Comparison of ENCODE assay signal across 8 cellular contexts in the genomic region with DNA sequence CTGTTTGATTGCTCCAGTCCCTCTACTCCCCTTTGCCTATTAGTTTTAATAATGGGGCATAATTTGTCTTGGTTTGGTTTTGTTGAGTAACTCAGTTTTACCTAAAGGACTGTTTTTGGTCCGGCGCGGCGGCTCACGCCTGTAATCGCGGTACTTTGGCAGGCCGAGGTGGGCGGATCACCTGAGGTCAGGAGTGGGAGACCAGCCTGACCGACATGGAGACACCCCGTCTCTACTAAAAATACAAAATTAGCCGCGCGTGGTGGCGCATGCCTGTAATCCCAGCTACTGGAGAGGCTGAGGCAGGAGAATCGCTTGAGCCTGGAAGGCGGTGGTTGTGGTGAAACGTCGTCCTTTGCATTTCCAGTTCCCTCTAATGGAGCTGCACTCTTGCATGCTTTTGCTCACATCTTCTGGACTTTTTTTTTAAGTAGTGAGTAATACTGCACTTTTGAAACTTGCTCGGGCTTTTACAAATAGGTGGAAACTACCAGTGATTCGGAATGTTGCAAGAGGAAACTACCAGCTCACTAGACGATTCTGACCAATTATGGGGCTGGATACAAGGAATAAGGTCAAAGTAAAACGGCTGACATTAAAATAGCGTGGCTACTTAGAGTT. TPM values are rescaled to one million over a fixed set of nuclear protein-coding genes. Genes with fewer than 3 reads are reported as not detected.
DNase-seq lines count a peak whose midpoint lies in the region; ATAC-seq lines count a peak whose summit lies in the region.

No MANE protein-coding gene starts in this region.

- H3K9me3 ChIP-seq in iPS-18a (ENCODE audit: control insufficient read depth, low read depth, low read length): no peaks in the 10 kb centered on the region

- no peaks in the 10 kb centered on the region for H3K27me3 ChIP-seq in iPS-18a (ENCODE audit: control insufficient read depth, insufficient read depth, low read length)

- peak overlapping the region; percentile 38 for H3K4me3 ChIP-seq in iPS-18a (ENCODE audit: low read length)

- H3K4me1 ChIP-seq in iPS-18a (ENCODE audit: control insufficient read depth, low read depth, low read length): peaks cover 10% of the 10 kb centered on the region

- no peak overlapping the region for H3K27ac ChIP-seq in iPS-18a (ENCODE audit: low read length)

- ATAC-seq in GM18508 (IDR thresholded peaks at IDR 0.05; ENCODE audit: insufficient read depth, unreplicated experiment) (peak; percentile 21), HG02588 (IDR thresholded peaks at IDR 0.05; ENCODE audit: unreplicated experiment) (peak; percentile 10)

- H3K9me3 Mint-ChIP-seq in activated naive CD8-positive, alpha-beta T cell treated with anti-CD3 and anti-CD28 coated beads for 36 hours: no peaks in the 10 kb centered on the region

- peaks cover 42% of the 10 kb centered on the region for H3K36me3 ChIP-seq in iPS-18a (ENCODE audit: control insufficient read depth, low read depth, low read length)

- no peaks in the 10 kb centered on the region for H3K27me3 Mint-ChIP-seq in activated naive CD8-positive, alpha-beta T cell treated with anti-CD3 and anti-CD28 coated beads for 36 hours

- peaks cover 31% of the 10 kb centered on the region for H3K4me1 Mint-ChIP-seq in activated naive CD8-positive, alpha-beta T cell treated with anti-CD3 and anti-CD28 coated beads for 36 hours

- H3K36me3 Mint-ChIP-seq in activated naive CD8-positive, alpha-beta T cell treated with anti-CD3 and anti-CD28 coated beads for 36 hours: peaks cover 19% of the 10 kb centered on the region

- H3K27ac Mint-ChIP-seq in activated naive CD8-positive, alpha-beta T cell treated with anti-CD3 and anti-CD28 coated beads for 36 hours: peak overlapping the region; percentile 90

- peak overlapping the region; percentile 72 for H3K4me3 Mint-ChIP-seq in activated naive CD8-positive, alpha-beta T cell treated with anti-CD3 and anti-CD28 coated beads for 36 hours

- peak; percentile 93 for DNase-seq in MV-4-11 (lab: John Stamatoyannopoulos, UW)
- DNase-seq in activated naive CD8-positive, alpha-beta T cell treated with anti-CD3 and anti-CD28 coated beads for 36 hours: peak; percentile 28
- peak; percentile 28 for DNase-seq in stimulated activated CD4-positive, alpha-beta T cell treated with anti-CD3 and anti-CD28 coated beads, Interleukin-1b, Interleukin-23, amount 100 ng/mL, for 48 hours
- DNase-seq in NCI-H2029 (lab: John Stamatoyannopoulos, UW): no peak
- no peak for DNase-seq in GM19240 (ENCODE audit: insufficient read length, low spot score)

- no peak overlapping the region for H3K9ac ChIP-seq in iPS-18a (ENCODE audit: low read length)

RNA-seq across cellular contexts. Expression of a gene that starts 0.7 kb away (rescaled TPM):
- 10 to 100 TPM; 24.1 to 24.2 TPM for total RNA-seq in activated naive CD8-positive, alpha-beta T cell treated with anti-CD3 and anti-CD28 coated beads for 36 hours

RNA-seq across cellular contexts. Expression of a gene that starts 33.1 kb away (rescaled TPM):
- 100 to 1,000 TPM; 535 to 571 TPM for total RNA-seq in activated naive CD8-positive, alpha-beta T cell treated with anti-CD3 and anti-CD28 coated beads for 36 hours

RNA-seq across cellular contexts. Expression of a gene that starts 51.1 kb away (rescaled TPM):
- total RNA-seq in activated naive CD8-positive, alpha-beta T cell treated with anti-CD3 and anti-CD28 coated beads for 36 hours: 1 to 10 TPM in 1 of 2 experiments, under 1 TPM in 1; 0.68 to 1.1 TPM

Comparison
In these comparisons a context has a peak if more than half of its experiments do, and no peak if none do; other contexts are left out.
1. DNase-seq: peak in MV-4-11 (single experiment), activated naive CD8-positive, alpha-beta T cell treated with anti-CD3 and anti-CD28 coated beads for 36 hours (single experiment) and stimulated activated CD4-positive, alpha-beta T cell treated with anti-CD3 and anti-CD28 coated beads, Interleukin-1b, Interleukin-23, amount 100 ng/mL, for 48 hours (single experiment); none in NCI-H2029 (single experiment) and GM19240 (single experiment).